ENCODE assay signal across 9 cellular contexts in the genomic region with DNA sequence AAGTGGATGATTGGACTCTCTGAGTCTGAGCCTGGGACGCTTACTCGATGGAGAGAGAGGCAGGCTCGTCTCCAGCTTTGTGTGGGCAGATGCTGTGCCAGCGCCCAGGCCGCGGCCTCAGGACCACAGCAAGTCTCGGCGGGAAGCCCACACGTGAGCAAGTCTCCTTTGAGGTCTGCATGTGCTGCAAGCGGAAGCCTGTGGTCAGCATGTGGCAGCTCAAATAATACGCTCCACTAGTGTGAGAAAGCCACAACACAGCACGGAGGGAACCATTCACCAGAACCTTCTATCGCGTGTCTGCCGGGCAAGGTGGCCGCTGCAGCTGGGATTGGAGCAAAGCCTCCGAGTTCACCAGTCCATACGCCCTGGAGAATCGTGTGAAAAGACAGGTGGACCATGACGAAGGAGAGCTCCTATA.
A peak's percentile ranks its signal among the peaks of the same experiment; 100 is the strongest.
DNase-seq lines count a peak whose midpoint lies in the region; ATAC-seq and TF ChIP-seq lines count a peak whose summit lies in the region.
"Had no signal": no experiment of that assay in that cellular context is flagged by ENCODE, and none has a peak within 500 bp of the region (broad histone marks: within the 10 kb centered on the region; RNA-seq: fewer than 3 reads in every experiment).

No MANE protein-coding gene starts in this region.

- peak; percentile 74 for DNase-seq in germinal center (ENCODE audit: low spot score)
- DNase-seq in upper lobe of right lung: no peak
- no peak for DNase-seq in NCI-H1105 (lab: John Stamatoyannopoulos, UW)
- DNase-seq in dorsolateral prefrontal cortex: no peak

- no peak overlapping the region for H3K27ac ChIP-seq in upper lobe of right lung
- H3K27ac ChIP-seq in dorsolateral prefrontal cortex: no peak overlapping the region

- no peaks in the 10 kb centered on the region for H3K36me3 ChIP-seq in upper lobe of right lung

- H3K4me1 ChIP-seq in upper lobe of right lung: no peaks in the 10 kb centered on the region

- intact Hi-C loops in upper lobe of right lung (cut with DNase I) (no loop called here), dorsolateral prefrontal cortex (cut with DNase I) (no loop called here)

- H3K9me3 ChIP-seq in upper lobe of right lung: no peaks in the 10 kb centered on the region

- no peaks in the 10 kb centered on the region for H3K27me3 ChIP-seq in upper lobe of right lung
- H3K27me3 ChIP-seq in dorsolateral prefrontal cortex: no peaks in the 10 kb centered on the region

- TF ChIP-seq CTCF in upper lobe of right lung (IDR thresholded peaks at IDR 0.05): no peak
- no peak for TF ChIP-seq CTCF in dorsolateral prefrontal cortex (IDR thresholded peaks at IDR 0.05 in 54 of 56, conservative IDR thresholded peaks at IDR 0.05 in 2 of 56; ENCODE audit: low read depth in 1 of 56, partially characterized antibody in 56 of 56)

- ATAC-seq in GM19035 (IDR thresholded peaks at IDR 0.05; ENCODE audit: unreplicated experiment) (peak; percentile 93), HG03108 (IDR thresholded peaks at IDR 0.05; ENCODE audit: unreplicated experiment) (peak; percentile 91), upper lobe of right lung (peak; percentile 52), esophagus mucosa (no peak)
- ATAC-seq in activated CD4-positive, CD25-positive, alpha-beta regulatory T cell treated with anti-CD3 and anti-CD28 coated beads, Interleukin-2, amount 50 U/mL, for 24 hours: peak; percentile 76 to 84
- ATAC-seq: Panc1 had no signal

- H3K4me3 ChIP-seq in upper lobe of right lung (no peak overlapping the region), dorsolateral prefrontal cortex (no peak overlapping the region)
